10 cellular contexts compared by ENCODE assay signal in genomic region chr2:192190474-192190873, GRCh38. TPM values are rescaled to one million over a fixed set of nuclear protein-coding genes. Genes with fewer than 3 reads are reported as not detected.
A peak's percentile ranks its signal among the peaks of the same experiment; 100 is the strongest.
DNase-seq lines count a peak whose midpoint lies in the region; ATAC-seq and TF ChIP-seq lines count a peak whose summit lies in the region.
"Had no signal": no experiment of that assay in that cellular context is flagged by ENCODE, and none has a peak within 500 bp of the region (broad histone marks: within the 10 kb centered on the region; RNA-seq: fewer than 3 reads in every experiment).

No MANE protein-coding gene starts in this region.

- H3K4me1 Mint-ChIP-seq in type B pancreatic cell (ENCODE audit: unreplicated experiment): peaks cover 8% of the 10 kb centered on the region

- H3K36me3 Mint-ChIP-seq in type B pancreatic cell: peaks cover 4% of the 10 kb centered on the region

- no peak overlapping the region for H3K4me3 Mint-ChIP-seq in type B pancreatic cell

- H3K36me3 ChIP-seq in cardiac muscle cell: no peaks in the 10 kb centered on the region

- H3K4me3 ChIP-seq in cardiac muscle cell: no peak overlapping the region
- no peak overlapping the region for H3K4me3 ChIP-seq in right cardiac atrium (ENCODE audit: low read length)
- H3K4me3 ChIP-seq in epithelial cell of proximal tubule (ENCODE audit: low read depth, low read length): no peak overlapping the region

- H3K9me3 Mint-ChIP-seq in type B pancreatic cell: no peaks in the 10 kb centered on the region

- TF ChIP-seq CTCF in cardiac muscle cell (IDR thresholded peaks at IDR 0.05; ENCODE audit: low read depth, low read length) (peak; percentile 68), epithelial cell of proximal tubule (conservative IDR thresholded peaks at IDR 0.05; ENCODE audit: low read depth, low read length) (peak; percentile 64), type B pancreatic cell (conservative IDR thresholded peaks at IDR 0.05) (peak; percentile 66)

- WGBS in right cardiac atrium: 52% methylated on average over 1 of the region's 1 CpG

- H3K27ac ChIP-seq in cardiac muscle cell: no peak overlapping the region
- H3K27ac ChIP-seq in right cardiac atrium (ENCODE audit: low read length): no peak overlapping the region

- ATAC-seq in right cardiac atrium (no peak), HG03469 (IDR thresholded peaks at IDR 0.05; ENCODE audit: unreplicated experiment) (no peak)

- H3K4me1 ChIP-seq in cardiac muscle cell (ENCODE audit: low read depth) (peaks cover 5% of the 10 kb centered on the region), right cardiac atrium (ENCODE audit: control insufficient read depth, insufficient read depth, low read length) (peaks cover 5% of the 10 kb centered on the region)

- no peak overlapping the region for H3K27ac Mint-ChIP-seq in type B pancreatic cell

- no peaks in the 10 kb centered on the region for H3K9me3 ChIP-seq in cardiac muscle cell (ENCODE audit: low read depth)
- H3K9me3 ChIP-seq in right cardiac atrium (ENCODE audit: control insufficient read depth, low read length): no peaks in the 10 kb centered on the region

- intact Hi-C loops in right cardiac atrium (cut with DNase I): no loop called here

- DNase-seq in cardiac muscle cell (ENCODE audit: low read depth in 1 of 2, low spot score in 1 of 2) (peak; percentile 28 to 61), right cardiac atrium (no peak), NCI-H460 (ENCODE audit: extremely low read depth, low read depth) (peak; percentile 24), epithelial cell of proximal tubule (ENCODE audit: low read depth) (no peak), type B pancreatic cell (ENCODE audit: extremely low spot score, unreplicated experiment) (no peak), SHP77 treated with DMSO at 0.1 percent for 48 hours (lab: John Stamatoyannopoulos, UW) (no peak)
- DNase-seq in activated CD4-positive, alpha-beta T cell treated with anti-CD3 and anti-CD28 coated beads, Interleukin-2, amount 50 U/mL, for 4 hours: no peak
- DNase-seq: NCI-H2081; stimulated activated CD4-positive, alpha-beta T cell treated with anti-CD3 and anti-CD28 coated beads, Interleukin-12 subunit alpha, Interleukin-12 subunit beta, amount 100 ng/mL, for 4 hours had no signal

- H3K27me3 ChIP-seq in cardiac muscle cell (peaks cover 64% of the 10 kb centered on the region), right cardiac atrium (ENCODE audit: control insufficient read depth, insufficient read depth) (no peaks in the 10 kb centered on the region)

- H3K27me3 Mint-ChIP-seq in type B pancreatic cell: peaks cover 44% of the 10 kb centered on the region

RNA-seq across cellular contexts. Expression of gene TMEFF2, which starts 4.3 kb away (rescaled TPM):
- total RNA-seq in cardiac muscle cell (0.15 and 0.28 TPM in 2 replicates), right cardiac atrium (1 to 10 TPM in 3 of 4 donors, under 1 TPM in 1; 0.14 to 3.3 (median 1.6) TPM), epithelial cell of proximal tubule (not detected in 2 replicates), type B pancreatic cell (ENCODE audit: low replicate concordance) (10.7 and 14.0 TPM in 2 replicates)
- polyA plus RNA-seq in cardiac muscle cell (0.31 and 1.3 TPM in 2 replicates), right cardiac atrium (0.79 TPM)
- 0.14 TPM in 1 of 2 replicates, not detected in the other for total RNA-seq in NCI-H460 (2014; rRNA removed; shearing (Covaris generic))
- not detected in 2 replicates for polyA plus RNA-seq in NCI-H460 (2014; cell fraction: nucleus; rRNA removed)

Comparison
In these comparisons a context has a peak if more than half of its experiments do, and no peak if none do; other contexts are left out.
1. DNase-seq: peak in cardiac muscle cell (2 of 2) and NCI-H460 (single experiment); none in right cardiac atrium (0 of 3), epithelial cell of proximal tubule (single experiment), type B pancreatic cell (single experiment), activated CD4-positive, alpha-beta T cell treated with anti-CD3 and anti-CD28 coated beads, Interleukin-2, amount 50 U/mL, for 4 hours (0 of 2) and SHP77 treated with DMSO at 0.1 percent for 48 hours (single experiment).
2. Peak in every context shown above with its lines, with median percentiles within 50 percentile points of each other: CTCF ChIP-seq.